In genomic region chr12:68855111-68855510, GRCh38 we compare ENCODE assay signal across 7 cellular contexts.
"Had no signal": no experiment of that assay in that cellular context is flagged by ENCODE, and none has a peak within 500 bp of the region (broad histone marks: within the 10 kb centered on the region; RNA-seq: fewer than 3 reads in every experiment).

No MANE protein-coding gene starts in this region.

- H2AFZ ChIP-seq: GM23248 had no signal

- H3K36me3 ChIP-seq: HAP-1 had no signal

- ATAC-seq: HCT116 had no signal

- H3K27ac ChIP-seq: GM23248, HL-60 had no signal

- H3K4me1 ChIP-seq: HAP-1 had no signal

- H3K9ac ChIP-seq: GM23248 had no signal

- H3K9me3 ChIP-seq: HAP-1 had no signal

- DNase-seq: GM23248, GOT3, H7, HFFc6 had no signal

- H3K4me3 ChIP-seq: GM23248, HAP-1 had no signal
